In genomic region chr1:210949940-210950546, GRCh38 we compare ENCODE assay signal across 8 cellular contexts.
DNase-seq lines count a peak whose midpoint lies in the region; ATAC-seq, FAIRE-seq and TF ChIP-seq lines count a peak whose summit lies in the region.
"Not testable (repeated sequence)": the region's sequence is repeated elsewhere in the genome, so short reads cannot be mapped to it uniquely, and the experiment has no call there.

No MANE protein-coding gene starts in this region.

- not testable (repeated sequence) for H3K27me3 ChIP-seq in adrenal gland, hepatocyte

- not testable (repeated sequence) for H3K79me2 ChIP-seq in hepatocyte

- not testable (repeated sequence) for H3K27ac ChIP-seq in C4-2B, adrenal gland, hepatocyte

- H4K20me1 ChIP-seq in hepatocyte (ENCODE audit: insufficient read depth, poor library complexity, severe bottlenecking): not testable (repeated sequence)

- not testable (repeated sequence) for H3K36me3 ChIP-seq in adrenal gland (replicated peaks in 1 of 2); hepatocyte (replicated peaks; ENCODE audit: insufficient read depth, low read depth)

- peak; percentile 84 for TF ChIP-seq CTCF in C4-2B (conservative IDR thresholded peaks at IDR 0.05)
- TF ChIP-seq CTCF in adrenal gland (IDR thresholded peaks at IDR 0.05): peak; percentile 41 to 57 (median 50)
- TF ChIP-seq CTCF in hepatocyte (IDR thresholded peaks at IDR 0.05; ENCODE audit: poor library complexity): peak; percentile 51

- not testable (repeated sequence) for H3K9me2 ChIP-seq in hepatocyte (replicated peaks; ENCODE audit: insufficient read depth)

- H3K4me3 ChIP-seq in adrenal gland, hepatocyte: not testable (repeated sequence)

- not testable (repeated sequence) for TF ChIP-seq POLR2A in adrenal gland (IDR thresholded peaks at IDR 0.05)

- intact Hi-C loops in adrenal gland (cut with DNase I): loop anchor here in 1 of 2 donors (10.0 kb wide), 1 partner anchor 365 kb away; no protein-coding TSS in a partner anchor

- not testable (repeated sequence) for H3K4me2 ChIP-seq in hepatocyte

- FAIRE-seq in GM19239 (lab: Jason Lieb, UNC): not testable (repeated sequence)

- H2AFZ ChIP-seq in hepatocyte: not testable (repeated sequence)

- 31 to 83% methylated on average over 1 to 2 of the region's 2 CpGs; no CpG with 5 or more reads in 2 of the 4 donors for whole genome bisulfite sequencing in adrenal gland, 4 donors
- 100% methylated on average over 1 of the region's 2 CpGs for WGBS in hepatocyte (ENCODE audit: low lambda C conversion rate, missing lambda C conversion rate)

- ATAC-seq in HG03378 (IDR thresholded peaks at IDR 0.05; ENCODE audit: unreplicated experiment): peak; percentile 71

- peak; percentile 42 for DNase-seq in GM19239 (ENCODE audit: insufficient read length, low spot score)
- DNase-seq in NCI-H2227 (lab: John Stamatoyannopoulos, UW; ENCODE audit: unreplicated experiment): peak; percentile 34
- peak; percentile 18 for DNase-seq in UCSD-AML1 (lab: John Stamatoyannopoulos, UW; ENCODE audit: unreplicated experiment)
- DNase-seq in adrenal gland: peak; percentile 27 to 76 (median 47)
- peak; percentile 50 for DNase-seq in hepatocyte (ENCODE audit: low spot score)
- peak; percentile 55 for DNase-seq in stimulated activated CD4-positive, alpha-beta T cell treated with anti-CD3 and anti-CD28 coated beads, Interleukin-1b, Interleukin-23, amount 100 ng/mL, for 48 hours

- H3K9me3 ChIP-seq in adrenal gland (replicated peaks in 1 of 3); hepatocyte (ENCODE audit: low read depth): not testable (repeated sequence)

- H3K4me1 ChIP-seq in adrenal gland (replicated peaks in 1 of 2); hepatocyte (ENCODE audit: insufficient read depth): not testable (repeated sequence)
